24 cellular contexts compared by ENCODE assay signal in the genomic region with DNA sequence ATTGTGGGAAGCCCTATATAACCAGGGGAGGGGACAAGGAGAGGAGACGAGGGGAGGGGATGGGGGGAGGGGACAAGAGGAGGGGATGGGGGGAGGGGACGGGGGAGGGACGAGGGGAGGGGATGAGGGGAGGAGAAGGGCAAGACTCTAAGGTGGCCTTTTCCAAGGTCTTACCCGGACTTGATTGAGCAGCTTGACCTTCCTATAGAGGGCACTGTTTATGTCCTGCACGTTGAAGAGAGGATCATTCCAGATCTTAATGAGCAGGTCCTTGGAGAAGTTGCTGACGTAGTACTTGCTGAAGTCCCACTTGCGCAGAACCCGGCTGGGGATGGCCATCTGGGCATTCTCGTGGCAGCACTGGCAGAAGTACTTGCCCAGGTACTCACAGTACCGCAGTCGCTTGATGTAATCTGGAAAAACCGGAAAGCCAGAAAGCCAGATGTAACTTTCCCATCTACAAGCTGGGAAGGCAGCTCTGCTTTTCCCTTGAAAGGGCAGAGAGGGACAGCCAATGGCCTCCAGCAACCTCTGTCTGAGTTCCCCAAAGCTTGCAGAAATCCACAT. TPM values are rescaled to one million over a fixed set of nuclear protein-coding genes. Genes with fewer than 3 reads are reported as not detected.
DNase-seq lines count a peak whose midpoint lies in the region; ATAC-seq and TF ChIP-seq lines count a peak whose summit lies in the region.
"Had no signal": no experiment of that assay in that cellular context is flagged by ENCODE, and none has a peak within 500 bp of the region (broad histone marks: within the 10 kb centered on the region; RNA-seq: fewer than 3 reads in every experiment).

No MANE protein-coding gene starts in this region.

- DNase-seq in GM10266 (ENCODE audit: extremely low spot score), result no peak
- peak; percentile 69 for DNase-seq in LNCaP clone FGC (ENCODE audit: low read depth)
- no peak for DNase-seq in central memory CD8-positive, alpha-beta T cell (ENCODE audit: low spot score in 2 of 2)
- DNase-seq in iPS-NIHi7 (ENCODE audit: extremely low spot score), result peak; percentile 61
- DNase-seq in CD8-positive, alpha-beta memory T cell, result no peak
- DNase-seq in breast epithelium (ENCODE audit: low spot score in 2 of 2), result no peak
- DNase-seq: ACHN, AML-193, COR-L47, DMS153, HCEC 1CT, KBM-7, NCI-H1105 treated with DMSO at 0.1 percent for 48 hours, NCI-H1694 treated with DMSO at 0.1 percent for 48 hours, NCI-H226, NCI-H524 treated with DMSO at 0.1 percent for 48 hours, Peyer's patch, SK-N-SH, T-cell had no signal

- no peak for TF ChIP-seq POLR2A in breast epithelium (IDR thresholded peaks at IDR 0.05)

- H3K4me1 ChIP-seq in CD8-positive, alpha-beta memory T cell (ENCODE audit: insufficient read depth, low read length), result no peaks in the 10 kb centered on the region
- no peaks in the 10 kb centered on the region for H3K4me1 ChIP-seq in breast epithelium
- H3K4me1 ChIP-seq: Peyer's patch had no signal

- peak overlapping the region; percentile 48 for H3K27ac Mint-ChIP-seq in central memory CD8-positive, alpha-beta T cell (ENCODE audit: low read depth)
- H3K27ac Mint-ChIP-seq in CD8-positive, alpha-beta memory T cell, result no peak overlapping the region
- H3K27ac Mint-ChIP-seq: T-cell had no signal

- POLR2A ChIA-PET in CD8-positive, alpha-beta memory T cell (lab: Charles Lee), result no interaction called here

- TF ChIP-seq CTCF in GM10266 (IDR thresholded peaks at IDR 0.05; ENCODE audit: control insufficient read depth, insufficient read depth, low read depth, missing control alignments), result peak; percentile 2
- TF ChIP-seq CTCF in LNCaP clone FGC (IDR thresholded peaks at IDR 0.05; ENCODE audit: control insufficient read depth, extremely low read depth, insufficient read depth), result peak; percentile 46
- TF ChIP-seq CTCF in breast epithelium (IDR thresholded peaks at IDR 0.05), result no peak

- H3K27me3 ChIP-seq in CD8-positive, alpha-beta memory T cell (ENCODE audit: insufficient read depth, low read length, poor library complexity, severe bottlenecking), result no peaks in the 10 kb centered on the region
- no peaks in the 10 kb centered on the region for H3K27me3 ChIP-seq in breast epithelium
- H3K27me3 ChIP-seq: Peyer's patch had no signal

- H3K4me3 Mint-ChIP-seq in central memory CD8-positive, alpha-beta T cell, result no peak overlapping the region
- no peak overlapping the region for H3K4me3 Mint-ChIP-seq in CD8-positive, alpha-beta memory T cell
- H3K4me3 Mint-ChIP-seq: CD14-positive monocyte, T-cell had no signal

- no peaks in the 10 kb centered on the region for H3K9me3 ChIP-seq in CD8-positive, alpha-beta memory T cell (ENCODE audit: low read length)
- no peaks in the 10 kb centered on the region for H3K9me3 ChIP-seq in breast epithelium
- H3K9me3 ChIP-seq: Peyer's patch, SK-N-SH had no signal

- H3K4me1 Mint-ChIP-seq in central memory CD8-positive, alpha-beta T cell, result no peaks in the 10 kb centered on the region
- H3K4me1 Mint-ChIP-seq in CD8-positive, alpha-beta memory T cell, result no peaks in the 10 kb centered on the region
- H3K4me1 Mint-ChIP-seq: T-cell had no signal

- CTCF ChIA-PET in CD8-positive, alpha-beta memory T cell (lab: Charles Lee), result interaction anchor here (1.3 kb wide), 1 partner anchor 74 kb away, joined by 3 read pairs; no protein-coding TSS in a partner anchor

- intact Hi-C loops in breast epithelium (cut with DNase I; ENCODE audit: low total_unique reads), result no loop called here

- H3K27me3 Mint-ChIP-seq in central memory CD8-positive, alpha-beta T cell, result no peaks in the 10 kb centered on the region
- no peaks in the 10 kb centered on the region for H3K27me3 Mint-ChIP-seq in CD8-positive, alpha-beta memory T cell
- H3K27me3 Mint-ChIP-seq: T-cell had no signal

- ATAC-seq in central memory CD8-positive, alpha-beta T cell (replicated peaks; ENCODE audit: extremely low read depth, poor library complexity, severe bottlenecking), result no peak
- ATAC-seq in GM21526 (IDR thresholded peaks at IDR 0.05; ENCODE audit: low FRiP score, unreplicated experiment) (no peak), GM21737 (IDR thresholded peaks at IDR 0.05; ENCODE audit: unreplicated experiment) (no peak)
- ATAC-seq: GM12878, Right ventricle myocardium inferior, T-cell had no signal

- no peak overlapping the region for H3K27ac ChIP-seq in CD8-positive, alpha-beta memory T cell (ENCODE audit: low read depth, low read length)
- H3K27ac ChIP-seq in breast epithelium, result no peak overlapping the region
- H3K27ac ChIP-seq: Peyer's patch had no signal

- peaks cover 32% of the 10 kb centered on the region for H3K36me3 ChIP-seq in CD8-positive, alpha-beta memory T cell (ENCODE audit: insufficient read depth, low read length)
- H3K36me3 ChIP-seq in breast epithelium, result no peaks in the 10 kb centered on the region

- H3K9me3 Mint-ChIP-seq in central memory CD8-positive, alpha-beta T cell, result no peaks in the 10 kb centered on the region
- no peaks in the 10 kb centered on the region for H3K9me3 Mint-ChIP-seq in CD8-positive, alpha-beta memory T cell
- H3K9me3 Mint-ChIP-seq: T-cell had no signal

- H3K4me3 ChIP-seq in LNCaP clone FGC (ENCODE audit: low read depth, low read length) (no peak overlapping the region), breast epithelium (no peak overlapping the region)
- no peak overlapping the region for H3K4me3 ChIP-seq in CD8-positive, alpha-beta memory T cell (ENCODE audit: low read length)
- H3K4me3 ChIP-seq: GM12878, Peyer's patch had no signal

- peaks cover 16% of the 10 kb centered on the region for H3K36me3 Mint-ChIP-seq in central memory CD8-positive, alpha-beta T cell (ENCODE audit: insufficient read depth)
- H3K36me3 Mint-ChIP-seq in CD8-positive, alpha-beta memory T cell, result peaks cover 9 to 69% (median 13%) of the 10 kb centered on the region in 3 donors

RNA-seq across cellular contexts. Expression of a gene that starts 55.7 kb away (rescaled TPM):
- total RNA-seq in CD8-positive, alpha-beta memory T cell, result 10 to 100 TPM; 43.2 to 45.9 TPM
- polyA plus RNA-seq in CD8-positive, alpha-beta memory T cell, result 26.6 TPM
- total RNA-seq in breast epithelium, result 10 to 100 TPM; 26.3 to 36.4 (median 35.7) TPM

Comparison
In these comparisons a context has a peak if more than half of its experiments do, and no peak if none do; other contexts are left out.
1. DNase-seq: peak in LNCaP clone FGC (single experiment) and iPS-NIHi7 (single experiment); none in GM10266 (single experiment), central memory CD8-positive, alpha-beta T cell (0 of 2), CD8-positive, alpha-beta memory T cell (0 of 5) and breast epithelium (0 of 2).
2. CTCF ChIP-seq: peak in GM10266 (single experiment) and LNCaP clone FGC (single experiment); none in breast epithelium (0 of 3).